In genomic region chr12:130747867-130748740, GRCh38 we compare ENCODE assay signal across 8 cellular contexts. TPM values are rescaled to one million over a fixed set of nuclear protein-coding genes. Genes with fewer than 3 reads are reported as not detected.
DNase-seq lines count a peak whose midpoint lies in the region; ATAC-seq and TF ChIP-seq lines count a peak whose summit lies in the region.

No MANE protein-coding gene starts in this region.

- intact Hi-C loops in CD8-positive, alpha-beta T cell (cut with DNase I, micrococcal nuclease) = loop anchor here (1.0 to 5.0 kb wide), 3 partner anchors 69 to 701 kb away; no protein-coding TSS in a partner anchor
- intact Hi-C loops in activated CD8-positive, alpha-beta T cell treated with anti-CD3 and anti-CD28 coated beads for 36 hours (cut with micrococcal nuclease) = loop anchor here (10.0 kb wide), 1 partner anchor 183 kb away; no protein-coding TSS in a partner anchor

- POLR2A ChIA-PET in CD8-positive, alpha-beta T cell (lab: Charles Lee) = interaction anchor here (0.6 kb wide), 1 partner anchor 862 kb away, joined by 4 read pairs; no protein-coding TSS in a partner anchor
- POLR2A ChIA-PET in activated CD8-positive, alpha-beta T cell treated with anti-CD3 and anti-CD28 coated beads for 36 hours (lab: Charles Lee) = no interaction called here

- no peak overlapping the region for H3K27ac ChIP-seq in CD8-positive, alpha-beta T cell (ENCODE audit: low read depth, low read length)

- ATAC-seq in CD8-positive, alpha-beta T cell = peak; percentile 73
- ATAC-seq in GM19397 (IDR thresholded peaks at IDR 0.05; ENCODE audit: unreplicated experiment) (peak; percentile 91), HG03520 (IDR thresholded peaks at IDR 0.05; ENCODE audit: unreplicated experiment) (peak; percentile 86)
- peak; percentile 92 for ATAC-seq in activated CD8-positive, alpha-beta T cell treated with anti-CD3 and anti-CD28 coated beads for 36 hours
- ATAC-seq in effector memory CD8-positive, alpha-beta T cell (replicated peaks) = peak; percentile 79

- CTCF ChIA-PET in CD8-positive, alpha-beta T cell (lab: Charles Lee) = interaction anchor here (0.7 to 2.3 kb wide), 16 partner anchors 8 to 704 kb away, joined by 3 to 9 read pairs (median 4); no protein-coding TSS in a partner anchor
- CTCF ChIA-PET in activated CD8-positive, alpha-beta T cell treated with anti-CD3 and anti-CD28 coated beads for 36 hours (lab: Charles Lee) = interaction anchor here (0.6 to 2.0 kb wide), 35 partner anchors 9 to 706 kb away, joined by 3 to 9 read pairs (median 4); no protein-coding TSS in a partner anchor

- H3K9me3 ChIP-seq in CD8-positive, alpha-beta T cell (ENCODE audit: low read length) = no peaks in the 10 kb centered on the region

- no peak overlapping the region for H3K27ac Mint-ChIP-seq in CD8-positive, alpha-beta T cell
- no peak overlapping the region for H3K27ac Mint-ChIP-seq in activated CD8-positive, alpha-beta T cell treated with anti-CD3 and anti-CD28 coated beads for 36 hours
- peak overlapping the region in 1 of 2 donors; percentile 50 for H3K27ac Mint-ChIP-seq in effector memory CD8-positive, alpha-beta T cell

- H3K4me1 Mint-ChIP-seq in CD8-positive, alpha-beta T cell (ENCODE audit: low read depth) = peaks cover 6% of the 10 kb centered on the region
- peaks cover 6% of the 10 kb centered on the region for H3K4me1 Mint-ChIP-seq in activated CD8-positive, alpha-beta T cell treated with anti-CD3 and anti-CD28 coated beads for 36 hours (ENCODE audit: low read depth)
- H3K4me1 Mint-ChIP-seq in effector memory CD8-positive, alpha-beta T cell (ENCODE audit: low read depth in 2 of 2) = peaks cover 6 to 8% of the 10 kb centered on the region in 2 donors

- no peaks in the 10 kb centered on the region for H3K36me3 Mint-ChIP-seq in CD8-positive, alpha-beta T cell
- H3K36me3 Mint-ChIP-seq in activated CD8-positive, alpha-beta T cell treated with anti-CD3 and anti-CD28 coated beads for 36 hours (ENCODE audit: low read depth) = no peaks in the 10 kb centered on the region
- H3K36me3 Mint-ChIP-seq in effector memory CD8-positive, alpha-beta T cell (ENCODE audit: insufficient read depth) = no peaks in the 10 kb centered on the region

- peaks cover 2% of the 10 kb centered on the region for H3K27me3 ChIP-seq in CD8-positive, alpha-beta T cell (ENCODE audit: insufficient read depth, low read length)

- no peak overlapping the region for H3K4me3 ChIP-seq in CD8-positive, alpha-beta T cell (ENCODE audit: low read depth, low read length)

- TF ChIP-seq CTCF in CD8-positive, alpha-beta T cell (IDR thresholded peaks at IDR 0.05) = peak; percentile 83
- peak; percentile 85 for TF ChIP-seq CTCF in activated CD8-positive, alpha-beta T cell treated with anti-CD3 and anti-CD28 coated beads for 36 hours (IDR thresholded peaks at IDR 0.05)

- H3K36me3 ChIP-seq in CD8-positive, alpha-beta T cell (ENCODE audit: insufficient read depth, low read length) = no peaks in the 10 kb centered on the region

- DNase-seq in CD8-positive, alpha-beta T cell = peak; percentile 38 to 79 (median 65)
- peak; percentile 70 for DNase-seq in NCI-H774 (lab: John Stamatoyannopoulos, UW)
- peak; percentile 87 for DNase-seq in activated CD8-positive, alpha-beta T cell treated with anti-CD3 and anti-CD28 coated beads for 36 hours
- peak; percentile 55 to 69 (median 66) for DNase-seq in effector memory CD8-positive, alpha-beta T cell
- peak; percentile 75 for DNase-seq in midbrain (lab: John Stamatoyannopoulos, UW)
- DNase-seq in stimulated activated CD8-positive, alpha-beta memory T cell treated with anti-CD3 and anti-CD28 coated beads, Interleukin-4, amount 100 ng/mL, for 4 hours (ENCODE audit: low read depth in 2 of 2, low spot score in 1 of 2) = peak; percentile 16 to 48

- peak overlapping the region; percentile 33 for H3K4me3 Mint-ChIP-seq in CD8-positive, alpha-beta T cell
- H3K4me3 Mint-ChIP-seq in activated CD8-positive, alpha-beta T cell treated with anti-CD3 and anti-CD28 coated beads for 36 hours = no peak overlapping the region
- H3K4me3 Mint-ChIP-seq in effector memory CD8-positive, alpha-beta T cell = no peak overlapping the region

- peaks cover 7% of the 10 kb centered on the region for H3K9me3 Mint-ChIP-seq in CD8-positive, alpha-beta T cell
- H3K9me3 Mint-ChIP-seq in activated CD8-positive, alpha-beta T cell treated with anti-CD3 and anti-CD28 coated beads for 36 hours = no peaks in the 10 kb centered on the region
- H3K9me3 Mint-ChIP-seq in effector memory CD8-positive, alpha-beta T cell = no peaks in the 10 kb centered on the region

- H3K4me1 ChIP-seq in CD8-positive, alpha-beta T cell (ENCODE audit: insufficient read depth, low read length) = peaks cover 6% of the 10 kb centered on the region

- peaks cover 19% of the 10 kb centered on the region for H3K27me3 Mint-ChIP-seq in CD8-positive, alpha-beta T cell (ENCODE audit: low read depth)
- H3K27me3 Mint-ChIP-seq in activated CD8-positive, alpha-beta T cell treated with anti-CD3 and anti-CD28 coated beads for 36 hours = peaks cover 7% of the 10 kb centered on the region
- H3K27me3 Mint-ChIP-seq in effector memory CD8-positive, alpha-beta T cell = peaks cover 16 to 39% of the 10 kb centered on the region in 2 donors

RNA-seq across cellular contexts. Expression of gene RIMBP2, which starts 32.0 kb away (rescaled TPM):
- not detected for total RNA-seq in CD8-positive, alpha-beta T cell
- not detected for total RNA-seq in activated CD8-positive, alpha-beta T cell treated with anti-CD3 and anti-CD28 coated beads for 36 hours

Comparison
In these comparisons a context has a peak if more than half of its experiments do, and no peak if none do; other contexts are left out.
1. DNase-seq: peak in every context shown above with its lines; median percentile 87 in activated CD8-positive, alpha-beta T cell treated with anti-CD3 and anti-CD28 coated beads for 36 hours; 75 in midbrain; 70 in NCI-H774; 66 in effector memory CD8-positive, alpha-beta T cell; 65 in CD8-positive, alpha-beta T cell; 32 in stimulated activated CD8-positive, alpha-beta memory T cell treated with anti-CD3 and anti-CD28 coated beads, Interleukin-4, amount 100 ng/mL, for 4 hours.